Comparison of ENCODE assay signal across 8 cellular contexts in genomic region chr2:144890828-144891227, GRCh38.
A peak's percentile ranks its signal among the peaks of the same experiment; 100 is the strongest.
DNase-seq lines count a peak whose midpoint lies in the region; ATAC-seq and TF ChIP-seq lines count a peak whose summit lies in the region.

No MANE protein-coding gene starts in this region.

- ATAC-seq in HG03378 (IDR thresholded peaks at IDR 0.05; ENCODE audit: unreplicated experiment): peak; percentile 51
- no peak for ATAC-seq in lower lobe of right lung
- no peak for ATAC-seq in GM21619 (IDR thresholded peaks at IDR 0.05; ENCODE audit: unreplicated experiment)
- ATAC-seq in GM19035 (IDR thresholded peaks at IDR 0.05; ENCODE audit: unreplicated experiment): no peak

- H3K27ac ChIP-seq in VCaP (no peak overlapping the region), lower lobe of right lung (no peak overlapping the region)

- H3K9me3 ChIP-seq in lower lobe of right lung: no peaks in the 10 kb centered on the region

- H3K4me3 ChIP-seq in lower lobe of right lung: no peak overlapping the region

- H3K27me3 ChIP-seq in lower lobe of right lung (ENCODE audit: low read depth): no peaks in the 10 kb centered on the region

- intact Hi-C loops in lower lobe of right lung (cut with DNase I): no loop called here

- no peaks in the 10 kb centered on the region for H3K4me1 ChIP-seq in lower lobe of right lung

- DNase-seq in EL (peak; percentile 6), lower lobe of right lung (no peak), COLO668 (lab: John Stamatoyannopoulos, UW; ENCODE audit: unreplicated experiment) (no peak), amygdala (lab: John Stamatoyannopoulos, UW) (no peak)

- TF ChIP-seq CTCF in VCaP (conservative IDR thresholded peaks at IDR 0.05): peak; percentile 50; the same call in 1 of the 2 replicates
- peak; percentile 24 for TF ChIP-seq CTCF in lower lobe of right lung (IDR thresholded peaks at IDR 0.05)

- no peaks in the 10 kb centered on the region for H3K36me3 ChIP-seq in lower lobe of right lung
